9 cellular contexts compared by ENCODE assay signal in genomic region chr16:2151188-2152091, GRCh38. TPM values are rescaled to one million over a fixed set of nuclear protein-coding genes. Genes with fewer than 3 reads are reported as not detected.
DNase-seq lines count a peak whose midpoint lies in the region; ATAC-seq and TF ChIP-seq lines count a peak whose summit lies in the region.
"Had no signal": no experiment of that assay in that cellular context is flagged by ENCODE, and none has a peak within 500 bp of the region (broad histone marks: within the 10 kb centered on the region; RNA-seq: fewer than 3 reads in every experiment).

No MANE protein-coding gene starts in this region.

- DNase-seq in right cardiac atrium (peak in 2 of 3 donors; percentile 31 to 51), left ventricle myocardium superior (no peak), hepatocyte (ENCODE audit: low spot score) (no peak), transverse colon (no peak), DMS153 treated with DMSO at 0.1 percent for 48 hours (lab: John Stamatoyannopoulos, UW; ENCODE audit: unreplicated experiment) (no peak), NCI-H1436 treated with DMSO at 0.1 percent for 48 hours (lab: John Stamatoyannopoulos, UW) (no peak), heart right ventricle (no peak)
- DNase-seq: NCI-H187 treated with DMSO at 0.1 percent for 48 hours had no signal

- H3K4me2 ChIP-seq in hepatocyte, result peak overlapping the region; percentile 93

- H3K4me3 Mint-ChIP-seq in T-helper 1 cell treated with Interleukin-12 subunit alpha and Interleukin-12 subunit beta and Interleukin-4 antibody, amounts not matched to agents 30 μg/mL and 1 μg/mL, for 36 hours, result peak overlapping the region; percentile 34

- peaks cover 63% of the 10 kb centered on the region for H4K20me1 ChIP-seq in hepatocyte (ENCODE audit: insufficient read depth, poor library complexity, severe bottlenecking)

- in situ Hi-C loops in transverse colon (cut with MboI; ENCODE audit: low pct_ligation_motif_present in 1 of 4, low pct_unique_long_range_greater_than_20kb in 1 of 4, low sequenced_read_pairs in 3 of 4), result loop anchor here in 1 of 4 donors (25.0 kb wide), 1 partner anchor 336 kb away; the partner anchor contains the start of gene TBC1D24

- ATAC-seq in right cardiac atrium (no peak), left ventricle myocardium superior (no peak), heart right ventricle (no peak)

- H3K79me2 ChIP-seq in hepatocyte, result peaks cover 51% of the 10 kb centered on the region

- no peak overlapping the region for H3K27ac Mint-ChIP-seq in T-helper 1 cell treated with Interleukin-12 subunit alpha and Interleukin-12 subunit beta and Interleukin-4 antibody, amounts not matched to agents 30 μg/mL and 1 μg/mL, for 36 hours

- no peak for TF ChIP-seq CTCF in hepatocyte (IDR thresholded peaks at IDR 0.05; ENCODE audit: poor library complexity)
- no peak for TF ChIP-seq CTCF in transverse colon (IDR thresholded peaks at IDR 0.05)
- no peak for TF ChIP-seq CTCF in heart right ventricle (IDR thresholded peaks at IDR 0.05)

- peaks cover 11% of the 10 kb centered on the region for H3K4me1 ChIP-seq in right cardiac atrium (ENCODE audit: control insufficient read depth, insufficient read depth, low read length)
- peaks cover 59% of the 10 kb centered on the region for H3K4me1 ChIP-seq in hepatocyte (ENCODE audit: insufficient read depth)
- H3K4me1 ChIP-seq in transverse colon, result peaks cover 48 to 75% (median 70%) of the 10 kb centered on the region in 4 donors
- H3K4me1 ChIP-seq in heart right ventricle, result peaks cover 35 to 80% (median 71%) of the 10 kb centered on the region in 9 donors

- H3K27ac ChIP-seq in right cardiac atrium (ENCODE audit: low read length) (no peak overlapping the region), hepatocyte (no peak overlapping the region), transverse colon (peak overlapping the region; percentile 80 to 94 (median 92)), heart right ventricle (no peak overlapping the region)

- 80% methylated on average over 13 of the region's 13 CpGs for WGBS in right cardiac atrium
- WGBS in hepatocyte (ENCODE audit: low lambda C conversion rate, missing lambda C conversion rate), result 79% methylated on average over 13 of the region's 13 CpGs
- WGBS in transverse colon (ENCODE audit: low coverage in 1 of 2), 2 donors, result 40 to 59% methylated on average over 1 to 10 of the region's 13 CpGs
- 79 to 82% methylated on average over 13 of the region's 13 CpGs for WGBS in heart right ventricle, 2 donors

- no peaks in the 10 kb centered on the region for H3K27me3 Mint-ChIP-seq in T-helper 1 cell treated with Interleukin-12 subunit alpha and Interleukin-12 subunit beta and Interleukin-4 antibody, amounts not matched to agents 30 μg/mL and 1 μg/mL, for 36 hours (ENCODE audit: low read depth)

- H3K27me3 ChIP-seq in right cardiac atrium (ENCODE audit: control insufficient read depth, insufficient read depth) (no peaks in the 10 kb centered on the region), hepatocyte (no peaks in the 10 kb centered on the region), transverse colon (no peaks in the 10 kb centered on the region), heart right ventricle (peaks cover 0 to 14% (median 0%) of the 10 kb centered on the region in 7 donors)

- no peak overlapping the region for H2AFZ ChIP-seq in hepatocyte

- H3K9me3 ChIP-seq in right cardiac atrium (ENCODE audit: control insufficient read depth, low read length), result no peaks in the 10 kb centered on the region
- H3K9me3 ChIP-seq in hepatocyte (ENCODE audit: low read depth), result no peaks in the 10 kb centered on the region
- H3K9me3 ChIP-seq in transverse colon, result no peaks in the 10 kb centered on the region
- H3K9me3 ChIP-seq in heart right ventricle, result no peaks in the 10 kb centered on the region

- H3K9me3 Mint-ChIP-seq in T-helper 1 cell treated with Interleukin-12 subunit alpha and Interleukin-12 subunit beta and Interleukin-4 antibody, amounts not matched to agents 30 μg/mL and 1 μg/mL, for 36 hours, result no peaks in the 10 kb centered on the region

- H3K9me2 ChIP-seq in hepatocyte (replicated peaks; ENCODE audit: insufficient read depth), result no peaks in the 10 kb centered on the region

- peaks cover 29% of the 10 kb centered on the region for H3K36me3 Mint-ChIP-seq in T-helper 1 cell treated with Interleukin-12 subunit alpha and Interleukin-12 subunit beta and Interleukin-4 antibody, amounts not matched to agents 30 μg/mL and 1 μg/mL, for 36 hours (ENCODE audit: low read depth)

- H3K4me1 Mint-ChIP-seq in T-helper 1 cell treated with Interleukin-12 subunit alpha and Interleukin-12 subunit beta and Interleukin-4 antibody, amounts not matched to agents 30 μg/mL and 1 μg/mL, for 36 hours (ENCODE audit: low read depth), result peaks cover 17% of the 10 kb centered on the region

- no peaks in the 10 kb centered on the region for H3K36me3 ChIP-seq in hepatocyte (replicated peaks; ENCODE audit: insufficient read depth, low read depth)
- no peaks in the 10 kb centered on the region for H3K36me3 ChIP-seq in transverse colon
- peaks cover 0 to 23% (median 2%) of the 10 kb centered on the region in 9 donors for H3K36me3 ChIP-seq in heart right ventricle

- intact Hi-C loops in right cardiac atrium (cut with DNase I), result loop anchor here in 1 of 4 donors (5.0 to 10.0 kb wide), 2 partner anchors 53 to 149 kb away; partner anchors contain the start of gene MLST8
- intact Hi-C loops in left ventricle myocardium superior (cut with micrococcal nuclease), result no loop called here
- intact Hi-C loops in transverse colon (cut with DNase I; ENCODE audit: low total_unique reads), result loop anchor here (5.0 kb wide), 1 partner anchor 124 kb away; the partner anchor contains the start of gene NHERF2
- intact Hi-C loops in heart right ventricle (cut with DNase I), result loop anchor here in 4 of 10 donors (2.0 to 10.0 kb wide), 4 partner anchors 101 to 353 kb away; partner anchors contain the start of gene ECI1 (in 1 of the 4)

- TF ChIP-seq EP300 in transverse colon (IDR thresholded peaks at IDR 0.05; ENCODE audit: low read depth), result no peak

- H3K4me3 ChIP-seq in right cardiac atrium (ENCODE audit: low read length) (no peak overlapping the region), hepatocyte (no peak overlapping the region), transverse colon (no peak overlapping the region), heart right ventricle (no peak overlapping the region)

- TF ChIP-seq POLR2A in transverse colon (IDR thresholded peaks at IDR 0.05), result no peak

RNA-seq across cellular contexts. Expression of gene RAB26, which starts 3.0 kb away (rescaled TPM):
- under 1 TPM in 3 of 4 donors, not detected in 1; 0.24 to 0.89 (median 0.88) TPM for total RNA-seq in right cardiac atrium
- 0.95 TPM for polyA plus RNA-seq in right cardiac atrium
- 1.7 TPM for total RNA-seq in left ventricle myocardium superior
- 4.1 and 8.3 TPM in 2 replicates for total RNA-seq in hepatocyte
- polyA plus RNA-seq in hepatocyte, result 11.3 and 15.0 TPM in 2 replicates
- 10 to 100 TPM in 3 of 4 donors, 1 to 10 TPM in 1; 8.3 to 28.4 (median 14.2) TPM for total RNA-seq in transverse colon
- total RNA-seq in heart right ventricle, result 1 to 10 TPM in 8 of 10 donors, under 1 TPM in 2; 0.74 to 4.3 (median 1.6) TPM
- polyA plus RNA-seq in heart right ventricle, result 1 to 10 TPM in 1 of 2 donors, under 1 TPM in 1; 0.26 to 6.4 TPM

RNA-seq across cellular contexts. Expression of gene TRAF7, which starts 4.1 kb away (rescaled TPM):
- 10 to 100 TPM; 26.1 to 39.2 (median 33.0) TPM for total RNA-seq in right cardiac atrium
- 17.7 TPM for polyA plus RNA-seq in right cardiac atrium
- total RNA-seq in left ventricle myocardium superior, result 21.4 TPM
- total RNA-seq in hepatocyte, result 55.1 and 73.4 TPM in 2 replicates
- 30.0 and 37.4 TPM in 2 replicates for polyA plus RNA-seq in hepatocyte
- total RNA-seq in transverse colon, result 10 to 100 TPM; 43.4 to 80.4 (median 63.0) TPM
- total RNA-seq in heart right ventricle, result 10 to 100 TPM; 16.9 to 44.9 (median 23.8) TPM
- 10 to 100 TPM; 14.6 to 28.2 TPM for polyA plus RNA-seq in heart right ventricle

RNA-seq across cellular contexts. Expression of gene PKD1, which starts 15.7 kb away (rescaled TPM):
- 100 to 1,000 TPM in 2 of 4 donors, 10 to 100 TPM in 2; 95.9 to 111 (median 99.1) TPM for total RNA-seq in right cardiac atrium
- polyA plus RNA-seq in right cardiac atrium, result 98.4 TPM
- 92.9 TPM for total RNA-seq in left ventricle myocardium superior
- total RNA-seq in hepatocyte, result 40.2 and 60.6 TPM in 2 replicates
- 35.9 and 49.3 TPM in 2 replicates for polyA plus RNA-seq in hepatocyte
- 1,000 to 10,000 TPM in 1 of 4 donors, 100 to 1,000 TPM in 3; 131 to 1,015 (median 289) TPM for total RNA-seq in transverse colon
- total RNA-seq in heart right ventricle, result 100 to 1,000 TPM in 6 of 10 donors, 10 to 100 TPM in 4; 79.3 to 122 (median 104) TPM
- polyA plus RNA-seq in heart right ventricle, result 100 to 1,000 TPM in 1 of 2 donors, 10 to 100 TPM in 1; 76.7 to 114 TPM

RNA-seq across cellular contexts. Expression of gene CASKIN1, which starts 45.0 kb away (rescaled TPM):
- total RNA-seq in right cardiac atrium (10 to 100 TPM in 3 of 4 donors, 1 to 10 TPM in 1; 9.3 to 26.5 (median 12.3) TPM), left ventricle myocardium superior (9.2 TPM), hepatocyte (0.47 and 0.80 TPM in 2 replicates), transverse colon (under 1 TPM in 2 of 4 donors, not detected in 2; under 0.01 to 0.14 TPM), heart right ventricle (1 to 10 TPM in 5 of 10 donors, under 1 TPM in 5; 0.24 to 6.0 (median 1.1) TPM)
- polyA plus RNA-seq in right cardiac atrium (9.7 TPM), hepatocyte (1.7 TPM in 2 replicates), heart right ventricle (1 to 10 TPM in 1 of 2 donors, under 1 TPM in 1; 0.33 to 3.4 TPM)

RNA-seq across cellular contexts. Expression of gene MLST8, which starts 53.8 kb away (rescaled TPM):
- total RNA-seq in right cardiac atrium, result 10 to 100 TPM; 24.2 to 29.3 (median 27.0) TPM
- polyA plus RNA-seq in right cardiac atrium, result 33.3 TPM
- total RNA-seq in left ventricle myocardium superior, result 29.9 TPM
- total RNA-seq in hepatocyte, result 28.3 and 52.4 TPM in 2 replicates
- polyA plus RNA-seq in hepatocyte, result 87.3 and 88.3 TPM in 2 replicates
- 10 to 100 TPM; 50.8 to 81.8 (median 73.1) TPM for total RNA-seq in transverse colon
- total RNA-seq in heart right ventricle, result 10 to 100 TPM; 19.3 to 28.8 (median 23.6) TPM
- 10 to 100 TPM; 38.8 to 43.1 TPM for polyA plus RNA-seq in heart right ventricle

Comparison
In these comparisons a context has a peak if more than half of its experiments do, and no peak if none do; other contexts are left out.
1. DNase-seq: peak in right cardiac atrium (2 of 3); none in left ventricle myocardium superior (single experiment), hepatocyte (single experiment), transverse colon (single experiment), DMS153 treated with DMSO at 0.1 percent for 48 hours (single experiment), NCI-H1436 treated with DMSO at 0.1 percent for 48 hours (single experiment) and heart right ventricle (0 of 2).
2. H3K27ac ChIP-seq: peak in transverse colon (4 of 4); none in right cardiac atrium (single experiment), hepatocyte (single experiment) and heart right ventricle (0 of 10).